ENCODE assay signal across 7 cellular contexts in the genomic region with DNA sequence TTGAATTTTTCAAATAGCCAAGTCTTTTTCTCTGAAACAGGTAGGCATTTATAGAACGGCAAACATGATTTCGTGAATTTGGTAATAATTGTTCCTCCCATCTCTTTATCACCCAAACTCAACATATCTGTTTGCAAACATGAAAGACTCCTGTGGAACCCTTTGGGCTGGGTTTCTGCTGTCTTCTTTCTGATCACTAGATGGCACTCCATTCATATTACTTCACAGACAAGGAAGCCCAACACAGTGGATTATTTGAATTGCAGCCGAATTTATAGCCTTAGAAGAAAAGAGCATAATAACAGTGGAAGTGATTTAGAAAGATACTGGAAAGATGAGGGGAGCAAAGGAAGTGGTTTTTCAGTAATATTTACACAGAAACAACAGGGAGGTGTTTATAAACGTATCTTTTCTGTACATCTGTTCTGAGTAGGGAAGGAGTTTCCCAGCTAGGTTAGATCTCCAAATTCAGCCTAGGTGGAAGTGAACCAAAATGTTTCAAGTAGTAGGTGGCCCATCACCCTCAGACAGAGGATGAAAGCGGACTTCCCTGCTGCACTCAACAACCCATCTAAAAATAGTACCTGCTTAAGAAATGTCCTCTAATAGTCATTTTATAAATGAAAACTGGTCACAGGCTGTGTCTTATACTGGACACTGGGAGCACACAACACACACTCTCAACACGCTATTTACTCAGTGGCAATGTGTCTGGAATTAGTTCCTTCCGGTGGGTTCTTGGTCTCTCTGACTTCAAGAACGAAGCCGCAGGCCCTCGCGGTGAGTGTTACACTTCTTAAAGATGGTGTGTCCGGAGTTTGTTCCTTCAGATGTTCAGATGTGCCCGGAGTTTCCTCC.
DNase-seq lines count a peak whose midpoint lies in the region; ATAC-seq, FAIRE-seq and TF ChIP-seq lines count a peak whose summit lies in the region.

No MANE protein-coding gene starts in this region.

- H3K27me3 ChIP-seq in Loucy (ENCODE audit: insufficient read depth, low read length, poor library complexity, severe bottlenecking) = no peaks in the 10 kb centered on the region
- H3K27me3 ChIP-seq in HepG2 (ENCODE audit: control insufficient read depth in 1 of 2, insufficient read depth in 2 of 2, low read length in 2 of 2) = no peaks in the 10 kb centered on the region

- no peak for TF ChIP-seq POLR2A in HepG2 (IDR thresholded peaks at IDR 0.05; ENCODE audit: insufficient read depth in 1 of 2, low read depth in 2 of 2, low read length in 2 of 2)

- WGBS in HepG2 (ENCODE audit: low lambda C conversion rate) = 44% methylated on average over 12 of the region's 13 CpGs

- H3K36me3 ChIP-seq in Loucy (ENCODE audit: insufficient read depth, low read length) (no peaks in the 10 kb centered on the region), HepG2 (replicated peaks in 1 of 2; ENCODE audit: control insufficient read depth in 1 of 2, insufficient read depth in 2 of 2, low read length in 2 of 2) (no peaks in the 10 kb centered on the region)

- H2AFZ ChIP-seq in Loucy (ENCODE audit: low read length) (peak overlapping the region; percentile 47), HepG2 (ENCODE audit: low read length) (no peak overlapping the region)

- peak overlapping the region; percentile 38 for H3K4me2 ChIP-seq in Loucy (ENCODE audit: low read depth, low read length, poor library complexity, severe bottlenecking)
- H3K4me2 ChIP-seq in HepG2 (ENCODE audit: low read depth, low read length) = no peak overlapping the region

- H3K27ac ChIP-seq in coronary artery (no peak overlapping the region), HepG2 (ENCODE audit: extremely low read length, insufficient read depth, low read length) (no peak overlapping the region)

- H4K20me1 ChIP-seq in Loucy (ENCODE audit: insufficient read depth, low read length, poor library complexity, severe bottlenecking) (no peaks in the 10 kb centered on the region), HepG2 (ENCODE audit: insufficient read depth, low read length) (no peaks in the 10 kb centered on the region)

- DNase-seq in Daoy (ENCODE audit: low read depth) (peak; percentile 40), RKO (ENCODE audit: low spot score) (peak; percentile 73), coronary artery (ENCODE audit: low spot score) (no peak), HepG2 (ENCODE audit: low spot score) (peak; percentile 33)

- H3K9me3 ChIP-seq in Loucy (ENCODE audit: insufficient read depth, low read depth, low read length) (no peaks in the 10 kb centered on the region), HepG2 (ENCODE audit: low read length) (no peaks in the 10 kb centered on the region)

- ATAC-seq in GM21390 (IDR thresholded peaks at IDR 0.05; ENCODE audit: unreplicated experiment) = peak; percentile 86
- peak; percentile 86 for ATAC-seq in HepG2
- ATAC-seq in GM19467 (IDR thresholded peaks at IDR 0.05; ENCODE audit: unreplicated experiment) = no peak

- H3K9me2 ChIP-seq in Loucy (replicated peaks; ENCODE audit: low read depth, low read length) = no peaks in the 10 kb centered on the region

- intact Hi-C loops in HepG2 (cut with micrococcal nuclease; ENCODE audit: unreplicated experiment) = loop anchor here (1.0 kb wide), 2 partner anchors 396 to 671 kb away; no protein-coding TSS in a partner anchor

- H3K9ac ChIP-seq in Loucy (ENCODE audit: low read depth, low read length, poor library complexity, severe bottlenecking) = no peak overlapping the region
- H3K9ac ChIP-seq in HepG2 (ENCODE audit: insufficient read depth, low read depth, low read length) = no peak overlapping the region

- TF ChIP-seq CTCF in Loucy (conservative IDR thresholded peaks at IDR 0.05; ENCODE audit: low read length) (peak; percentile 98), coronary artery (IDR thresholded peaks at IDR 0.05) (peak; percentile 29), HepG2 (CRISPR knock-in tag; IDR thresholded peaks at IDR 0.05) (peak; percentile 73)

- H3K4me3 ChIP-seq in Loucy (ENCODE audit: low read length, poor library complexity, severe bottlenecking) (no peak overlapping the region), coronary artery (no peak overlapping the region), HepG2 (replicated peaks in 1 of 3; ENCODE audit: insufficient read depth in 1 of 3, low read depth in 2 of 3, low read length in 3 of 3) (no peak overlapping the region)

- no peaks in the 10 kb centered on the region for H3F3A ChIP-seq in Loucy (ENCODE audit: low read depth)

- POLR2A ChIA-PET in HepG2 (lab: Yijun Ruan, JAX) = no interaction called here

- H3K79me2 ChIP-seq in Loucy (ENCODE audit: insufficient read depth, low read length) (no peaks in the 10 kb centered on the region), HepG2 (ENCODE audit: insufficient read depth, low read length) (no peaks in the 10 kb centered on the region)

- no peaks in the 10 kb centered on the region for H3K4me1 ChIP-seq in Loucy (ENCODE audit: insufficient read depth, low read length, poor library complexity, severe bottlenecking)
- H3K4me1 ChIP-seq in HepG2 (ENCODE audit: insufficient read depth, low read length) = no peaks in the 10 kb centered on the region

- BruUV-seq in HepG2 (replicated peaks; lab: Mats Ljungman, UMichigan) = no TSS peak

- peak; percentile 77 for FAIRE-seq in HepG2 (lab: Jason Lieb, UNC)

- in situ Hi-C loops in HepG2 (cut with HindIII; ENCODE audit: extremely low pct_ligation_motif_present, low pct_unique_long_range_greater_than_20kb) = loop anchor here (10.0 kb wide), 1 partner anchor 670 kb away; no protein-coding TSS in a partner anchor

- TF ChIP-seq RAD21 in HepG2 (CRISPR knock-in tag; IDR thresholded peaks at IDR 0.05) = peak; percentile 39; the same call in 1 of the 2 replicates

- TF ChIP-seq EP300 in HepG2 (IDR thresholded peaks at IDR 0.05; ENCODE audit: low read depth in 2 of 2, low read length in 2 of 2) = no peak
- TF ChIP-seq EP300 in HepG2 (CRISPR knock-in tag; IDR thresholded peaks at IDR 0.05; ENCODE audit: borderline replicate concordance) = no peak

- CTCF ChIA-PET in HepG2 (lab: Yijun Ruan, JAX; ENCODE audit: low intra/inter-chr PET ratio, low total read pairs) = interaction anchor here (1.9 kb wide), 1 partner anchor 671 kb away, joined by 13 read pairs; no protein-coding TSS in a partner anchor

TF ChIP-seq in HepG2, 621 proteins besides CTCF, POLR2A, EP300 and RAD21:
- TF ChIP-seq STAG1 (CRISPR knock-in tag; IDR thresholded peaks at IDR 0.05) = peak; percentile 85
- TF ChIP-seq IKZF1 (IDR thresholded peaks at IDR 0.05) = no peak
- peak; percentile 55; the same call in 1 of the 2 replicates for TF ChIP-seq SMC3 (IDR thresholded peaks at IDR 0.05; ENCODE audit: low read length)
TF ChIP-seq in HepG2: peak in this region for 2.

Comparison
In these comparisons a context has a peak if more than half of its experiments do, and no peak if none do; other contexts are left out.
1. CTCF ChIP-seq: peak in every context shown above with its lines; median percentile 98 in Loucy; 73 in HepG2; 29 in coronary artery.